In genomic region chr12:24975425-24975824, GRCh38 we compare ENCODE assay signal across 32 cellular contexts. TPM values are rescaled to one million over a fixed set of nuclear protein-coding genes. Genes with fewer than 3 reads are reported as not detected.
DNase-seq lines count a peak whose midpoint lies in the region; ATAC-seq, FAIRE-seq and TF ChIP-seq lines count a peak whose summit lies in the region.
"Had no signal": no experiment of that assay in that cellular context is flagged by ENCODE, and none has a peak within 500 bp of the region (broad histone marks: within the 10 kb centered on the region; RNA-seq: fewer than 3 reads in every experiment).

No MANE protein-coding gene starts in this region.

- H3K4me3 Mint-ChIP-seq in astrocyte (ENCODE audit: unreplicated experiment) (no peak overlapping the region), type B pancreatic cell (peak overlapping the region; percentile 24)
- H3K4me3 Mint-ChIP-seq in CD4-positive, alpha-beta memory T cell, result peak overlapping the region in 1 of 8 donors; percentile 42
- H3K4me3 Mint-ChIP-seq: activated CD4-positive, alpha-beta T cell treated with anti-CD3 and anti-CD28 coated beads for 36 hours; activated CD8-positive, alpha-beta T cell treated with anti-CD3 and anti-CD28 coated beads for 36 hours; activated T-helper 1 cell treated with anti-CD3 and anti-CD28 coated beads, Interleukin-12 subunit alpha, Interleukin-12 subunit beta, Interleukin-2, Interleukin-4 antibody, amounts not matched to agents 30 ng/mL and 10 ng/mL and 1 ng/mL, durations not matched to agents 14 hours and 24 hours and 36 hours; natural killer cell treated with Interleukin-12 subunit alpha and Interleukin-12 subunit beta and Interleukin-15 and Interleukin-18, amount 100 ng/mL, for 72 hours; stimulated activated naive CD8-positive, alpha-beta T cell treated with anti-CD3 and anti-CD28 coated beads, Interleukin-15, amount 100 ng/mL, for 72 hours had no signal

- H3K4me1 Mint-ChIP-seq in astrocyte (ENCODE audit: low read depth, unreplicated experiment), result peaks cover 6% of the 10 kb centered on the region
- peaks cover 5% of the 10 kb centered on the region for H3K4me1 Mint-ChIP-seq in type B pancreatic cell (ENCODE audit: unreplicated experiment)
- no peaks in the 10 kb centered on the region for H3K4me1 Mint-ChIP-seq in CD4-positive, alpha-beta memory T cell
- H3K4me1 Mint-ChIP-seq: activated CD4-positive, alpha-beta T cell treated with anti-CD3 and anti-CD28 coated beads for 36 hours; stimulated activated naive CD8-positive, alpha-beta T cell treated with anti-CD3 and anti-CD28 coated beads, Interleukin-15, amount 100 ng/mL, for 72 hours had no signal

- intact Hi-C loops in CD4-positive, alpha-beta memory T cell (cut with micrococcal nuclease), result no loop called here
- intact Hi-C loops in right lobe of liver (cut with DNase I), result no loop called here

- POLR2A ChIA-PET in HEK293T (lab: Yijun Ruan, JAX), result no interaction called here
- POLR2A ChIA-PET in CD4-positive, alpha-beta memory T cell (lab: Charles Lee; ENCODE audit: partially characterized antibody), result no interaction called here

- no peak for FAIRE-seq in astrocyte (lab: Jason Lieb, UNC)
- FAIRE-seq: endothelial cell of umbilical vein, GM19239, HepG2, small intestine had no signal

- H3K27me3 Mint-ChIP-seq in astrocyte (ENCODE audit: low read depth, unreplicated experiment) (no peaks in the 10 kb centered on the region), type B pancreatic cell (no peaks in the 10 kb centered on the region)
- peaks cover 0 to 6% of the 10 kb centered on the region in 2 donors for H3K27me3 Mint-ChIP-seq in CD4-positive, alpha-beta memory T cell
- H3K27me3 Mint-ChIP-seq: activated CD4-positive, alpha-beta T cell treated with anti-CD3 and anti-CD28 coated beads for 36 hours; activated CD8-positive, alpha-beta T cell treated with anti-CD3 and anti-CD28 coated beads for 36 hours; stimulated activated naive CD8-positive, alpha-beta T cell treated with anti-CD3 and anti-CD28 coated beads, Interleukin-15, amount 100 ng/mL, for 72 hours had no signal

- H3K4me2 ChIP-seq in astrocyte (ENCODE audit: low read length), result no peak overlapping the region
- H3K4me2 ChIP-seq: hepatocyte had no signal

- peaks cover 3% of the 10 kb centered on the region for H3K9me3 Mint-ChIP-seq in astrocyte (ENCODE audit: unreplicated experiment)
- H3K9me3 Mint-ChIP-seq in type B pancreatic cell, result no peaks in the 10 kb centered on the region
- H3K9me3 Mint-ChIP-seq in CD4-positive, alpha-beta memory T cell, result peaks cover 0 to 3% (median 0%) of the 10 kb centered on the region in 8 donors
- H3K9me3 Mint-ChIP-seq: activated CD8-positive, alpha-beta T cell treated with anti-CD3 and anti-CD28 coated beads for 36 hours; activated T-helper 1 cell treated with anti-CD3 and anti-CD28 coated beads, Interleukin-12 subunit alpha, Interleukin-12 subunit beta, Interleukin-2, Interleukin-4 antibody, amounts not matched to agents 30 ng/mL and 10 ng/mL and 1 ng/mL, durations not matched to agents 14 hours and 24 hours and 36 hours; natural killer cell treated with Interleukin-12 subunit alpha and Interleukin-12 subunit beta and Interleukin-15 and Interleukin-18, amount 100 ng/mL, for 72 hours; stimulated activated naive CD8-positive, alpha-beta T cell treated with anti-CD3 and anti-CD28 coated beads, Interleukin-15, amount 100 ng/mL, for 72 hours had no signal

- no peak overlapping the region for H2AFZ ChIP-seq in astrocyte (ENCODE audit: low read depth, low read length)
- H2AFZ ChIP-seq: GM23248, hepatocyte had no signal

- no peak for TF ChIP-seq POLR2A in right lobe of liver (IDR thresholded peaks at IDR 0.05)

- H3K36me3 ChIP-seq in astrocyte (ENCODE audit: insufficient read depth, low read length) (no peaks in the 10 kb centered on the region), mesodermal cell (ENCODE audit: control insufficient read depth, insufficient read depth, low read length) (no peaks in the 10 kb centered on the region), right lobe of liver (no peaks in the 10 kb centered on the region)
- H3K36me3 ChIP-seq in CD4-positive, alpha-beta memory T cell (ENCODE audit: insufficient read depth, low read length), result no peaks in the 10 kb centered on the region
- H3K36me3 ChIP-seq: ovary had no signal

- no peaks in the 10 kb centered on the region for H4K20me1 ChIP-seq in astrocyte (ENCODE audit: insufficient read depth, low read length)

- H3K36me3 Mint-ChIP-seq in astrocyte (ENCODE audit: low read depth, unreplicated experiment), result no peaks in the 10 kb centered on the region
- peaks cover 3% of the 10 kb centered on the region for H3K36me3 Mint-ChIP-seq in type B pancreatic cell
- no peaks in the 10 kb centered on the region for H3K36me3 Mint-ChIP-seq in CD4-positive, alpha-beta memory T cell
- H3K36me3 Mint-ChIP-seq: natural killer cell treated with Interleukin-12 subunit alpha and Interleukin-12 subunit beta and Interleukin-15 and Interleukin-18, amount 100 ng/mL, for 72 hours had no signal

- H3K79me2 ChIP-seq in astrocyte (ENCODE audit: insufficient read depth, low read length), result no peaks in the 10 kb centered on the region
- H3K79me2 ChIP-seq: hepatocyte had no signal

- H3K27ac ChIP-seq in astrocyte (ENCODE audit: low read depth, low read length), result no peak overlapping the region
- peak overlapping the region; percentile 67 for H3K27ac ChIP-seq in mesodermal cell (ENCODE audit: low read depth, low read length, severe bottlenecking)
- no peak overlapping the region for H3K27ac ChIP-seq in CD4-positive, alpha-beta memory T cell (ENCODE audit: low read depth, low read length)
- H3K27ac ChIP-seq in right lobe of liver, result no peak overlapping the region
- H3K27ac ChIP-seq: GM23248, hepatocyte, ovary, VCaP had no signal

- H3K9me3 ChIP-seq in astrocyte (ENCODE audit: insufficient read depth, low read depth, low read length) (no peaks in the 10 kb centered on the region), mesodermal cell (ENCODE audit: control insufficient read depth, low read length) (no peaks in the 10 kb centered on the region), right lobe of liver (no peaks in the 10 kb centered on the region)
- no peaks in the 10 kb centered on the region for H3K9me3 ChIP-seq in CD4-positive, alpha-beta memory T cell (ENCODE audit: control insufficient read depth in 1 of 2, low read length in 2 of 2)
- H3K9me3 ChIP-seq: ovary had no signal

- no peak for ATAC-seq in HG03442 (IDR thresholded peaks at IDR 0.05; ENCODE audit: unreplicated experiment)
- no peak for ATAC-seq in right lobe of liver
- ATAC-seq: activated CD4-positive, alpha-beta T cell treated with anti-CD3 and anti-CD28 coated beads for 36 hours; activated CD8-positive, alpha-beta T cell treated with anti-CD3 and anti-CD28 coated beads for 36 hours; HepG2; left cardiac atrium; natural killer cell treated with Interleukin-12 subunit alpha and Interleukin-12 subunit beta and Interleukin-15 and Interleukin-18, amount 100 ng/mL, for 72 hours; stimulated activated naive CD8-positive, alpha-beta T cell treated with anti-CD3 and anti-CD28 coated beads, Interleukin-15, amount 100 ng/mL, for 72 hours had no signal

- CTCF ChIA-PET in HEK293T (lab: Yijun Ruan, JAX), result no interaction called here
- CTCF ChIA-PET in CD4-positive, alpha-beta memory T cell (lab: Charles Lee; ENCODE audit: partially characterized antibody), result no interaction called here

- H3K9ac ChIP-seq in astrocyte (ENCODE audit: low read length), result no peak overlapping the region
- H3K9ac ChIP-seq: GM23248 had no signal

- H3K27ac Mint-ChIP-seq in astrocyte (ENCODE audit: unreplicated experiment), result no peak overlapping the region
- peak overlapping the region; percentile 89 for H3K27ac Mint-ChIP-seq in type B pancreatic cell
- H3K27ac Mint-ChIP-seq in CD4-positive, alpha-beta memory T cell, result no peak overlapping the region
- H3K27ac Mint-ChIP-seq: activated CD4-positive, alpha-beta T cell treated with anti-CD3 and anti-CD28 coated beads for 36 hours; activated CD8-positive, alpha-beta T cell treated with anti-CD3 and anti-CD28 coated beads for 36 hours; activated T-helper 1 cell treated with anti-CD3 and anti-CD28 coated beads, Interleukin-12 subunit alpha, Interleukin-12 subunit beta, Interleukin-2, Interleukin-4 antibody, amounts not matched to agents 30 ng/mL and 10 ng/mL and 1 ng/mL, durations not matched to agents 14 hours and 24 hours and 36 hours; natural killer cell treated with Interleukin-12 subunit alpha and Interleukin-12 subunit beta and Interleukin-15 and Interleukin-18, amount 100 ng/mL, for 72 hours; stimulated activated naive CD8-positive, alpha-beta T cell treated with anti-CD3 and anti-CD28 coated beads, Interleukin-15, amount 100 ng/mL, for 72 hours had no signal

- DNase-seq in HEK293T (ENCODE audit: extremely low spot score) (no peak), astrocyte (ENCODE audit: low read depth) (peak; percentile 46), type B pancreatic cell (ENCODE audit: extremely low spot score, unreplicated experiment) (no peak), right lobe of liver (no peak)
- no peak for DNase-seq in CD4-positive, alpha-beta memory T cell
- DNase-seq: activated CD4-positive, alpha-beta T cell treated with anti-CD3 and anti-CD28 coated beads for 36 hours; activated CD8-positive, alpha-beta memory T cell treated with anti-CD3 and anti-CD28 coated beads, Interleukin-2, amount 50 U/mL, for 48 hours; activated CD8-positive, alpha-beta T cell treated with anti-CD3 and anti-CD28 coated beads for 36 hours; activated naive CD4-positive, alpha-beta T cell treated with Interleukin-2 at 50 U/mL for 16 hours; Calu3; DMS79 treated with DMSO at 0.1 percent for 48 hours; GF-D8; GM23248; left cardiac atrium; NCI-H1048; NCI-H1694; NCI-H446; NCI-H82; SIG-M5; small intestine; stimulated activated naive CD8-positive, alpha-beta T cell treated with anti-CD3 and anti-CD28 coated beads, Interleukin-15, amount 100 ng/mL, for 72 hours; T1000 had no signal

- H3K4me1 ChIP-seq in astrocyte (ENCODE audit: insufficient read depth, low read length) (no peaks in the 10 kb centered on the region), mesodermal cell (ENCODE audit: control insufficient read depth, insufficient read depth, low read length, poor library complexity, severe bottlenecking) (no peaks in the 10 kb centered on the region), right lobe of liver (no peaks in the 10 kb centered on the region)
- no peaks in the 10 kb centered on the region for H3K4me1 ChIP-seq in CD4-positive, alpha-beta memory T cell (ENCODE audit: insufficient read depth, low read length)

- TF ChIP-seq CTCF in astrocyte (IDR thresholded peaks at IDR 0.05; ENCODE audit: insufficient read depth, low read depth, low read length) (no peak), type B pancreatic cell (conservative IDR thresholded peaks at IDR 0.05) (no peak), right lobe of liver (IDR thresholded peaks at IDR 0.05) (no peak)

- H3K27me3 ChIP-seq in astrocyte (ENCODE audit: insufficient read depth, low read length) (no peaks in the 10 kb centered on the region), right lobe of liver (no peaks in the 10 kb centered on the region)
- no peaks in the 10 kb centered on the region for H3K27me3 ChIP-seq in CD4-positive, alpha-beta memory T cell (ENCODE audit: insufficient read depth, low read length)
- H3K27me3 ChIP-seq: hepatocyte, ovary had no signal

- H3K4me3 ChIP-seq in astrocyte (ENCODE audit: insufficient read depth, low read depth, low read length) (no peak overlapping the region), mesodermal cell (ENCODE audit: extremely low read depth, insufficient read depth, low read length, poor library complexity, severe bottlenecking) (no peak overlapping the region), right lobe of liver (no peak overlapping the region)
- no peak overlapping the region for H3K4me3 ChIP-seq in CD4-positive, alpha-beta memory T cell (ENCODE audit: low read length in 2 of 2)
- H3K4me3 ChIP-seq: GM23248, hepatocyte, ovary had no signal

RNA-seq across cellular contexts. Expression of gene BCAT1, which starts 26.5 kb away (rescaled TPM):
- total RNA-seq in astrocyte (459 and 476 TPM in 2 replicates), type B pancreatic cell (ENCODE audit: low replicate concordance) (153 and 573 TPM in 2 replicates), right lobe of liver (1 to 10 TPM in 5 of 6 experiments, under 1 TPM in 1; 0.86 to 6.0 (median 2.7) TPM)
- 106 TPM for polyA plus RNA-seq in mesodermal cell (2013, experiment 1 of 2)
- 101 TPM for polyA plus RNA-seq in mesodermal cell (2013, experiment 2 of 2)
- 1 to 10 TPM; 1.3 to 2.5 TPM for total RNA-seq in CD4-positive, alpha-beta memory T cell
- polyA plus RNA-seq in CD4-positive, alpha-beta memory T cell, result 1 to 10 TPM in 1 of 2 donors, under 1 TPM in 1; 0.03 to 1.9 TPM

Comparison
In these comparisons a context has a peak if more than half of its experiments do, and no peak if none do; other contexts are left out.
1. RNA of gene BCAT1, which starts 26.5 kb away (total RNA-seq): 459 to 476 TPM in astrocyte and 153 to 573 TPM in type B pancreatic cell; 0.86 to 6.0 TPM in right lobe of liver and 1.3 to 2.5 TPM in CD4-positive, alpha-beta memory T cell; every median in the first group is over 10 times any median in the second.